In the genomic region with DNA sequence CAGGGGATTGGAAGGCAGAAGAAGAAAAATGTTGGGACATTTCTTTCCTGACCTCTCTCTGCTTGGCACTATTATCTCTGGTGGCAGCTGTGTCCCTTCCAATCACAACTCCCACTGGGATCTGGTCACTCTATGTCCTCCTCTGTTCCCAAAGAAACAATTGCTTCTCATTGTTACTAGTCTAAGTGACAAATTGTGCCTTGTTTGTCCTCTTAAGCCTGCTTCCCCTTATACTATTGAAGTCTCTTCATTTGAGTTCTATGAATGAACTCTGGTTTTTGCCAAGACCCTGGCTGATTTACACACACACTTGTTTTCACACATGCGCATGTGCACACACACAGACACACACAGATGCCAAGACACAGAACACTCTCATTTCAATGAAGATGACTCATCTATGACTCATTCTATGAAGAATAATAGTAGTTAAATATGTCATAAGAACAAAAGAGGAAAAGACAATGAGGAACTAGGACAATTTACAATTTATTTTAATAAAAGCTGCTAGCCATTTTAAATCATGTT, we compare ENCODE assay signal across 8 cellular contexts.
DNase-seq lines count a peak whose midpoint lies in the region; ATAC-seq and TF ChIP-seq lines count a peak whose summit lies in the region.

No MANE protein-coding gene starts in this region.

- H2BK120ac ChIP-seq in neuronal stem cell (ENCODE audit: low read depth, low read length): no peak overlapping the region

- H2BK15ac ChIP-seq in neuronal stem cell (ENCODE audit: low read length): no peak overlapping the region

- no peaks in the 10 kb centered on the region for H3K27me3 Mint-ChIP-seq in mesothelial cell of epicardium (ENCODE audit: low read depth)

- H2AK5ac ChIP-seq in neuronal stem cell (ENCODE audit: low read depth, low read length): no peak overlapping the region

- no peak for TF ChIP-seq EP300 in transverse colon (IDR thresholded peaks at IDR 0.05; ENCODE audit: low read depth)

- H3K4me3 ChIP-seq in mammary epithelial cell (replicated peaks in 1 of 3; ENCODE audit: insufficient read depth in 1 of 3, low read depth in 2 of 3, low read length in 3 of 3) (no peak overlapping the region), neuronal stem cell (ENCODE audit: low read length in 2 of 2) (no peak overlapping the region), SJCRH30 (no peak overlapping the region), transverse colon (no peak overlapping the region)

- H2AFZ ChIP-seq in mammary epithelial cell (ENCODE audit: low read depth, low read length): no peak overlapping the region
- no peak overlapping the region for H2AFZ ChIP-seq in neuronal stem cell (ENCODE audit: low read length)

- ATAC-seq in GM18861 (IDR thresholded peaks at IDR 0.05; ENCODE audit: unreplicated experiment) (peak; percentile 75), HG03558 (IDR thresholded peaks at IDR 0.05; ENCODE audit: extremely low read depth, unreplicated experiment) (peak; percentile 81), HG03354 (IDR thresholded peaks at IDR 0.05; ENCODE audit: poor library complexity, severe bottlenecking, unreplicated experiment) (no peak)

- TF ChIP-seq POLR2A in transverse colon (IDR thresholded peaks at IDR 0.05): no peak

- 100% methylated on average over 1 of the region's 1 CpG for WGBS in mammary epithelial cell (ENCODE audit: low coverage, missing lambda C conversion rate)
- no CpG with 5 or more reads among the region's 1 CpG for WGBS in neuronal stem cell (ENCODE audit: extremely low coverage in 2 of 2, insufficient read length in 2 of 2, insufficient replicate concordance in 1 of 2), 2 donors
- 50 to 70% methylated on average over 1 of the region's 1 CpG for WGBS in transverse colon (ENCODE audit: low coverage in 1 of 2), 2 donors

- no peaks in the 10 kb centered on the region for H3K36me3 Mint-ChIP-seq in mesothelial cell of epicardium

- no peaks in the 10 kb centered on the region for H4K20me1 ChIP-seq in mammary epithelial cell (ENCODE audit: insufficient read depth, low read length)

- no peak overlapping the region for H2BK5ac ChIP-seq in neuronal stem cell (ENCODE audit: low read length)

- no peak overlapping the region for H2BK12ac ChIP-seq in neuronal stem cell (ENCODE audit: low read length)

- H3K27ac ChIP-seq in mammary epithelial cell (ENCODE audit: insufficient read depth, low read depth, low read length) (no peak overlapping the region), neuronal stem cell (replicated peaks; ENCODE audit: low read length) (peak overlapping the region; percentile 41), SJCRH30 (no peak overlapping the region), transverse colon (no peak overlapping the region)

- H3K23ac ChIP-seq in neuronal stem cell (ENCODE audit: low read depth, low read length, poor library complexity): no peak overlapping the region

- H3K4me1 ChIP-seq in mammary epithelial cell (ENCODE audit: insufficient read depth, low read length): no peaks in the 10 kb centered on the region
- peaks cover 0 to 8% of the 10 kb centered on the region in 2 donors for H3K4me1 ChIP-seq in neuronal stem cell (ENCODE audit: control insufficient read depth in 2 of 2, insufficient read depth in 1 of 2, low read depth in 1 of 2, low read length in 2 of 2)
- peaks cover 9% of the 10 kb centered on the region for H3K4me1 ChIP-seq in SJCRH30
- H3K4me1 ChIP-seq in transverse colon: no peaks in the 10 kb centered on the region

- intact Hi-C loops in mammary epithelial cell (cut with micrococcal nuclease): no loop called here
- intact Hi-C loops in transverse colon (cut with DNase I; ENCODE audit: low total_unique reads): no loop called here

- H4K91ac ChIP-seq in neuronal stem cell (ENCODE audit: low read depth, low read length, poor library complexity): no peak overlapping the region

- in situ Hi-C loops in mammary epithelial cell (cut with MboI; ENCODE audit: low sequenced_read_pairs in 2 of 2) (no loop called here), transverse colon (cut with MboI; ENCODE audit: low pct_ligation_motif_present in 1 of 4, low pct_unique_long_range_greater_than_20kb in 1 of 4, low sequenced_read_pairs in 3 of 4) (loop anchor here in 1 of 4 donors (10.0 kb wide), 1 partner anchor 249 kb away; no protein-coding TSS in a partner anchor)

- H3K4me1 Mint-ChIP-seq in mesothelial cell of epicardium: peaks cover 5% of the 10 kb centered on the region

- DNase-seq in mammary epithelial cell (peak; percentile 47), neuronal stem cell (ENCODE audit: low spot score) (peak; percentile 31), mesothelial cell of epicardium (ENCODE audit: low spot score in 2 of 2, unreplicated experiment in 2 of 2) (no peak), SJCRH30 (no peak), transverse colon (no peak)

- no peaks in the 10 kb centered on the region for H3K79me1 ChIP-seq in neuronal stem cell (ENCODE audit: low read depth, low read length)

- no TSS peak for BruUV-seq in mammary epithelial cell (replicated peaks; lab: Mats Ljungman, UMichigan)

- H3K18ac ChIP-seq in neuronal stem cell (ENCODE audit: low read length): no peak overlapping the region

- H3K36me3 ChIP-seq in mammary epithelial cell (ENCODE audit: insufficient read depth, low read length) (no peaks in the 10 kb centered on the region), neuronal stem cell (replicated peaks in 1 of 2; ENCODE audit: control insufficient read depth in 2 of 2, insufficient read depth in 2 of 2, low read length in 2 of 2) (no peaks in the 10 kb centered on the region), SJCRH30 (no peaks in the 10 kb centered on the region), transverse colon (no peaks in the 10 kb centered on the region)

- H3K9me3 ChIP-seq in mammary epithelial cell (replicated peaks; ENCODE audit: insufficient read depth, low read length) (no peaks in the 10 kb centered on the region), neuronal stem cell (replicated peaks in 1 of 2; ENCODE audit: control insufficient read depth in 2 of 2, insufficient read depth in 1 of 2, low read depth in 1 of 2, low read length in 2 of 2) (no peaks in the 10 kb centered on the region), SJCRH30 (replicated peaks) (no peaks in the 10 kb centered on the region), transverse colon (no peaks in the 10 kb centered on the region)

- no peak overlapping the region for H3K27ac Mint-ChIP-seq in mesothelial cell of epicardium

- TF ChIP-seq CTCF in mammary epithelial cell (conservative IDR thresholded peaks at IDR 0.05 in 1 of 2, IDR thresholded peaks at IDR 0.05 in 1 of 2; ENCODE audit: extremely low read depth in 1 of 2, insufficient read depth in 1 of 2, low read depth in 1 of 2, low read length in 2 of 2): no peak
- no peak for TF ChIP-seq CTCF in mesothelial cell of epicardium (IDR thresholded peaks at IDR 0.05; ENCODE audit: unreplicated experiment)
- TF ChIP-seq CTCF in transverse colon (IDR thresholded peaks at IDR 0.05): no peak

- no peak overlapping the region for H3K4me3 Mint-ChIP-seq in mesothelial cell of epicardium

- H3K4ac ChIP-seq in neuronal stem cell (ENCODE audit: low read length): no peak overlapping the region

- H3K4me2 ChIP-seq in mammary epithelial cell (ENCODE audit: insufficient read depth, low read depth, low read length) (no peak overlapping the region), neuronal stem cell (ENCODE audit: insufficient read depth, low read length, poor library complexity, severe bottlenecking) (no peak overlapping the region)

- H3K79me2 ChIP-seq in mammary epithelial cell (ENCODE audit: insufficient read depth, low read length): no peaks in the 10 kb centered on the region

- H3K9me3 Mint-ChIP-seq in mesothelial cell of epicardium: peaks cover 4% of the 10 kb centered on the region

- CTCF ChIA-PET in mammary epithelial cell (lab: Charles Lee; ENCODE audit: low non-redundant PET): no interaction called here

- dilution Hi-C loops in mammary epithelial cell (cut with HindIII; ENCODE audit: low sequenced_read_pairs): no loop called here

- no peak overlapping the region for H3K14ac ChIP-seq in neuronal stem cell (ENCODE audit: low read length)

- H3K9ac ChIP-seq in mammary epithelial cell (ENCODE audit: insufficient read depth, low read length) (no peak overlapping the region), neuronal stem cell (ENCODE audit: low read depth, low read length, poor library complexity) (no peak overlapping the region)

- no peak overlapping the region for H4K8ac ChIP-seq in neuronal stem cell (ENCODE audit: low read depth, low read length)

- H3K27me3 ChIP-seq in mammary epithelial cell (ENCODE audit: insufficient read depth, low read length) (no peaks in the 10 kb centered on the region), neuronal stem cell (ENCODE audit: control insufficient read depth in 3 of 3, insufficient read depth in 3 of 3, low read depth in 1 of 3, low read length in 3 of 3) (no peaks in the 10 kb centered on the region), SJCRH30 (no peaks in the 10 kb centered on the region), transverse colon (no peaks in the 10 kb centered on the region)

Comparison
In these comparisons a context has a peak if more than half of its experiments do, and no peak if none do; other contexts are left out.
1. DNase-seq: peak in mammary epithelial cell (single experiment) and neuronal stem cell (single experiment); none in mesothelial cell of epicardium (0 of 2), SJCRH30 (0 of 2) and transverse colon (single experiment).